In genomic region chr5:4191703-4192102, GRCh38 we compare ENCODE assay signal across 14 cellular contexts.
"Had no signal": no experiment of that assay in that cellular context is flagged by ENCODE, and none has a peak within 500 bp of the region (broad histone marks: within the 10 kb centered on the region; RNA-seq: fewer than 3 reads in every experiment).

No MANE protein-coding gene starts in this region.

- H3K27me3 ChIP-seq: cardiac muscle cell, dorsolateral prefrontal cortex, gastroesophageal sphincter, neural progenitor cell, ovary had no signal

- H3K27ac Mint-ChIP-seq: activated B cell treated with CpG ODN at 0.5 μM for 24 hours, mesothelial cell of epicardium, neural progenitor cell had no signal

- H3K9me3 Mint-ChIP-seq: activated B cell treated with CpG ODN at 0.5 μM for 24 hours, mesothelial cell of epicardium, neural progenitor cell had no signal

- H3K4me1 Mint-ChIP-seq: activated B cell treated with CpG ODN at 0.5 μM for 24 hours had no signal

- H3K27me3 Mint-ChIP-seq: activated B cell treated with CpG ODN at 0.5 μM for 24 hours had no signal

- H3K4me1 ChIP-seq: gastroesophageal sphincter, lower lobe of right lung had no signal

- H3K9me3 ChIP-seq: gastroesophageal sphincter, lower lobe of right lung, ovary, thoracic aorta had no signal

- H3K4me3 Mint-ChIP-seq: activated B cell treated with CpG ODN at 0.5 μM for 24 hours, mesothelial cell of epicardium, neural progenitor cell had no signal

- H3K4me3 ChIP-seq: cardiac muscle cell, dorsolateral prefrontal cortex, gastroesophageal sphincter, lower lobe of right lung, neural progenitor cell, ovary, thoracic aorta had no signal

- H3K9ac ChIP-seq: neural progenitor cell had no signal

- H3K27ac ChIP-seq: cardiac muscle cell, dorsolateral prefrontal cortex, gastroesophageal sphincter, lower lobe of right lung, neural progenitor cell, ovary, thoracic aorta had no signal

- DNase-seq: activated B cell treated with CpG ODN at 0.5 μM for 24 hours; activated CD8-positive, alpha-beta memory T cell treated with anti-CD3 and anti-CD28 coated beads, Interleukin-2, amount 50 U/mL, for 4 hours; activated naive CD4-positive, alpha-beta T cell; dorsolateral prefrontal cortex; left colon; lower lobe of right lung; ovary; SW 1271 had no signal

- H3K36me3 Mint-ChIP-seq: mesothelial cell of epicardium, neural progenitor cell had no signal

- H3K36me3 ChIP-seq: cardiac muscle cell, gastroesophageal sphincter, lower lobe of right lung, neural progenitor cell, ovary, thoracic aorta had no signal

- H3K4me2 ChIP-seq: neural progenitor cell had no signal

- H2AFZ ChIP-seq: neural progenitor cell had no signal

- ATAC-seq: gastroesophageal sphincter, left colon, sciatic nerve had no signal
